In genomic region chr20:35276408-35276807, GRCh38 we compare ENCODE assay signal across 9 cellular contexts. TPM values are rescaled to one million over a fixed set of nuclear protein-coding genes. Genes with fewer than 3 reads are reported as not detected.
DNase-seq lines count a peak whose midpoint lies in the region; ATAC-seq and TF ChIP-seq lines count a peak whose summit lies in the region.
"Had no signal": no experiment of that assay in that cellular context is flagged by ENCODE, and none has a peak within 500 bp of the region (broad histone marks: within the 10 kb centered on the region; RNA-seq: fewer than 3 reads in every experiment).

No MANE protein-coding gene starts in this region.

- peaks cover 0 to 55% (median 6%) of the 10 kb centered on the region in 3 donors for H3K36me3 Mint-ChIP-seq in CD8-positive, alpha-beta memory T cell
- peaks cover 48% of the 10 kb centered on the region for H3K36me3 Mint-ChIP-seq in effector memory CD8-positive, alpha-beta T cell (ENCODE audit: insufficient read depth)

- H3K9me3 ChIP-seq in CD8-positive, alpha-beta memory T cell (ENCODE audit: low read length): no peaks in the 10 kb centered on the region
- no peaks in the 10 kb centered on the region for H3K9me3 ChIP-seq in osteoblast (ENCODE audit: low read depth, low read length)
- H3K9me3 ChIP-seq in WERI-Rb-1 (ENCODE audit: severe bottlenecking): no peaks in the 10 kb centered on the region

- DNase-seq in CD8-positive, alpha-beta memory T cell: no peak
- DNase-seq in NCI-H226 (peak; percentile 34), osteoblast (ENCODE audit: insufficient read length, low spot score, missing footprints) (peak; percentile 85), NCI-H748 treated with DMSO at 0.1 percent for 48 hours (lab: John Stamatoyannopoulos, UW) (no peak), WERI-Rb-1 (no peak), UCSD-AML1 (lab: John Stamatoyannopoulos, UW; ENCODE audit: unreplicated experiment) (no peak)
- no peak for DNase-seq in effector memory CD8-positive, alpha-beta T cell
- DNase-seq: hypothalamus had no signal

- peaks cover 47% of the 10 kb centered on the region for H3K79me2 ChIP-seq in osteoblast (ENCODE audit: insufficient read depth, low read length)

- peak overlapping the region; percentile 94 for H3K4me3 ChIP-seq in CD8-positive, alpha-beta memory T cell (ENCODE audit: low read length)
- peak overlapping the region; percentile 80 for H3K4me3 ChIP-seq in osteoblast (ENCODE audit: insufficient read depth, low read length)
- no peak overlapping the region for H3K4me3 ChIP-seq in WERI-Rb-1 (ENCODE audit: low read depth, low read length)

- no peaks in the 10 kb centered on the region for H3K27me3 ChIP-seq in CD8-positive, alpha-beta memory T cell (ENCODE audit: insufficient read depth, low read length, poor library complexity, severe bottlenecking)
- no peaks in the 10 kb centered on the region for H3K27me3 ChIP-seq in osteoblast (ENCODE audit: insufficient read depth, low read length)
- no peaks in the 10 kb centered on the region for H3K27me3 ChIP-seq in WERI-Rb-1 (ENCODE audit: insufficient read depth, low read depth, severe bottlenecking)

- POLR2A ChIA-PET in CD8-positive, alpha-beta memory T cell (lab: Charles Lee): no interaction called here

- no peak for ATAC-seq in effector memory CD8-positive, alpha-beta T cell (replicated peaks)
- no peak for ATAC-seq in HG02759 (IDR thresholded peaks at IDR 0.05; ENCODE audit: unreplicated experiment)

- CTCF ChIA-PET in CD8-positive, alpha-beta memory T cell (lab: Charles Lee): interaction anchor here (0.6 to 1.9 kb wide), 2 partner anchors 132 to 546 kb away, joined by 3 to 6 read pairs; no protein-coding TSS in a partner anchor

- peaks cover 11% of the 10 kb centered on the region for H4K20me1 ChIP-seq in osteoblast (ENCODE audit: insufficient read depth, low read length)

- peak overlapping the region; percentile 94 for H3K27ac ChIP-seq in CD8-positive, alpha-beta memory T cell (ENCODE audit: low read depth, low read length)
- H3K27ac ChIP-seq in osteoblast (ENCODE audit: low read depth, low read length) (peak overlapping the region; percentile 78), WERI-Rb-1 (no peak overlapping the region)

- peaks cover 19 to 31% (median 28%) of the 10 kb centered on the region in 3 donors for H3K4me1 Mint-ChIP-seq in CD8-positive, alpha-beta memory T cell
- peaks cover 22 to 24% of the 10 kb centered on the region in 2 donors for H3K4me1 Mint-ChIP-seq in effector memory CD8-positive, alpha-beta T cell (ENCODE audit: low read depth in 2 of 2)

- no peaks in the 10 kb centered on the region for H3K9me3 Mint-ChIP-seq in CD8-positive, alpha-beta memory T cell
- H3K9me3 Mint-ChIP-seq in effector memory CD8-positive, alpha-beta T cell: no peaks in the 10 kb centered on the region

- peak overlapping the region; percentile 92 to 99 (median 97) for H3K4me3 Mint-ChIP-seq in CD8-positive, alpha-beta memory T cell
- H3K4me3 Mint-ChIP-seq in effector memory CD8-positive, alpha-beta T cell: peak overlapping the region; percentile 87 to 97

- H3K4me1 ChIP-seq in CD8-positive, alpha-beta memory T cell (ENCODE audit: insufficient read depth, low read length): peaks cover 15% of the 10 kb centered on the region
- peaks cover 25% of the 10 kb centered on the region for H3K4me1 ChIP-seq in osteoblast (ENCODE audit: insufficient read depth, low read length)

- H2AFZ ChIP-seq in osteoblast (ENCODE audit: low read length): no peak overlapping the region

- peaks cover 25% of the 10 kb centered on the region for H3K36me3 ChIP-seq in CD8-positive, alpha-beta memory T cell (ENCODE audit: insufficient read depth, low read length)
- peaks cover 53% of the 10 kb centered on the region for H3K36me3 ChIP-seq in osteoblast (ENCODE audit: insufficient read depth, low read length)
- H3K36me3 ChIP-seq in WERI-Rb-1: peaks cover 51% of the 10 kb centered on the region

- H3K27ac Mint-ChIP-seq in CD8-positive, alpha-beta memory T cell: peak overlapping the region; percentile 97 to 100 (median 100)
- peak overlapping the region; percentile 95 to 100 for H3K27ac Mint-ChIP-seq in effector memory CD8-positive, alpha-beta T cell

- TF ChIP-seq CTCF in osteoblast (IDR thresholded peaks at IDR 0.05; ENCODE audit: extremely low read depth, low read depth, low read length) (no peak), WERI-Rb-1 (IDR thresholded peaks at IDR 0.05; ENCODE audit: low read depth, low read length) (no peak)

- H3K4me2 ChIP-seq in osteoblast (ENCODE audit: insufficient read depth, low read length): peak overlapping the region; percentile 90

- peaks cover 0 to 2% of the 10 kb centered on the region in 2 donors for H3K27me3 Mint-ChIP-seq in CD8-positive, alpha-beta memory T cell
- no peaks in the 10 kb centered on the region for H3K27me3 Mint-ChIP-seq in effector memory CD8-positive, alpha-beta T cell

RNA-seq across cellular contexts. Expression of gene MMP24OS, which starts 1.5 kb away (rescaled TPM):
- total RNA-seq in CD8-positive, alpha-beta memory T cell: 10 to 100 TPM; 36.5 to 36.6 TPM
- polyA plus RNA-seq in CD8-positive, alpha-beta memory T cell: 14.0 TPM
- total RNA-seq in osteoblast: 22.1 and 30.9 TPM in 2 replicates

RNA-seq across cellular contexts. Expression of gene EIF6, which starts 8.2 kb away (rescaled TPM):
- 100 to 1,000 TPM; 204 to 207 TPM for total RNA-seq in CD8-positive, alpha-beta memory T cell
- 171 TPM for polyA plus RNA-seq in CD8-positive, alpha-beta memory T cell
- 109 and 121 TPM in 2 replicates for total RNA-seq in osteoblast

RNA-seq across cellular contexts. Expression of gene FAM83C, which starts 15.8 kb away (rescaled TPM):
- not detected for total RNA-seq in CD8-positive, alpha-beta memory T cell
- polyA plus RNA-seq in CD8-positive, alpha-beta memory T cell: not detected
- not detected in 2 replicates for total RNA-seq in osteoblast

RNA-seq across cellular contexts. Expression of gene MMP24, which starts 49.9 kb away (rescaled TPM):
- total RNA-seq in CD8-positive, alpha-beta memory T cell: under 1 TPM in 1 of 2 experiments, not detected in 1; 0.07 TPM
- 0.18 TPM for polyA plus RNA-seq in CD8-positive, alpha-beta memory T cell
- total RNA-seq in osteoblast: 0.88 and 1.1 TPM in 2 replicates

Comparison
In these comparisons a context has a peak if more than half of its experiments do, and no peak if none do; other contexts are left out.
1. DNase-seq: peak in NCI-H226 (single experiment) and osteoblast (single experiment); none in CD8-positive, alpha-beta memory T cell (0 of 5), effector memory CD8-positive, alpha-beta T cell (0 of 3), NCI-H748 treated with DMSO at 0.1 percent for 48 hours (single experiment), WERI-Rb-1 (single experiment) and UCSD-AML1 (single experiment).